Comparison of ENCODE assay signal across 18 cellular contexts in the genomic region with DNA sequence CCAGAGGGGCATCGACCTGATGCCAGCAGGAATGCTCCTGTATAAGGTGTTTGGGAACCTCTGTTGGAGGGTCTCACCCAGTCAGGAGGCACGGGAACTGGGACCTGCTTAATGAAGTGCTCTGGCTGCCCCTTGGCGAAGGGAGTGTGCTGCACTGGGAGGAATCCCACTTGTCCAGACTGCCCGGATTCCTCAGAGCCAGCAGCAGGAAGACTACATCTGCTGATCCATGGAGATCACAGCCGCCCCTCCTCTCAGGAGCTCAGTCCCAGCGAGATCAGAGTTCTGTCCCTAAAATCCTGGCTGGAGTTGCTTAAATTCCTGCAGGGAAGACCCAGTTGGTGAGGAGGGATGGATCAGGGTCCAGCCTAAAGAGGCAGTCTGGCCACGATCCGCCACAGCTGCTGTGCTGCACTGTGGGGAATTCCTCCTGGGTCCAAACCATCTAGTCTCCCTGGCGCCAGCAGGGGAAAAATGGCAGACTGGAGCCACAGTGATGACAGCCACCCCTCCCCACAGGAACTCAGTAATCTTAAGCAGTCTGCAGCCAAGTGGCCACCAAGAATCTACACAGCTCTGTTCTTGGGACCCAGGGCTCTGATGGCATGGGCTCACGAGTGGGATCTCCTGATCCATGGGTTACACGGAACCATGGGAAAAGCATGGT.
DNase-seq lines count a peak whose midpoint lies in the region; ATAC-seq and TF ChIP-seq lines count a peak whose summit lies in the region.
"Had no signal": no experiment of that assay in that cellular context is flagged by ENCODE, and none has a peak within 500 bp of the region (broad histone marks: within the 10 kb centered on the region; RNA-seq: fewer than 3 reads in every experiment).

No MANE protein-coding gene starts in this region.

- H3K4me3 ChIP-seq in neuronal stem cell (ENCODE audit: low read length in 2 of 2): no peak overlapping the region
- H3K4me3 ChIP-seq: A549, GM23248 had no signal

- H3K27ac Mint-ChIP-seq in WTC11: no peak overlapping the region
- H3K27ac Mint-ChIP-seq: CD4-positive, CD25-positive, alpha-beta regulatory T cell; CD8-positive, alpha-beta T cell had no signal

- no peak overlapping the region for H2BK5ac ChIP-seq in neuronal stem cell (ENCODE audit: low read length)

- POLR2A ChIA-PET in WTC11 (lab: Charles Lee): no interaction called here

- no peak overlapping the region for H3K4me3 Mint-ChIP-seq in WTC11
- H3K4me3 Mint-ChIP-seq: CD4-positive, CD25-positive, alpha-beta regulatory T cell; CD8-positive, alpha-beta T cell had no signal

- no peak overlapping the region for H3K27ac ChIP-seq in neuronal stem cell (replicated peaks; ENCODE audit: low read length)
- H3K27ac ChIP-seq: A549, GM23248 had no signal

- ATAC-seq in WTC11: 0 out of 2 replicates have a peak, but pooled peaks have one; percentile 30
- no peak for ATAC-seq in GM18511 (IDR thresholded peaks at IDR 0.05; ENCODE audit: unreplicated experiment)
- ATAC-seq: A549; CD8-positive, alpha-beta T cell had no signal

- H3K4me2 ChIP-seq in neuronal stem cell (ENCODE audit: insufficient read depth, low read length, poor library complexity, severe bottlenecking): no peak overlapping the region
- H3K4me2 ChIP-seq: A549 had no signal

- H2BK120ac ChIP-seq in neuronal stem cell (ENCODE audit: low read depth, low read length): no peak overlapping the region

- H4K8ac ChIP-seq in neuronal stem cell (ENCODE audit: low read depth, low read length): no peak overlapping the region

- WGBS in neuronal stem cell (ENCODE audit: extremely low coverage in 2 of 2, insufficient read length in 2 of 2, insufficient replicate concordance in 1 of 2), 2 donors: no CpG with 5 or more reads among the region's 11 CpGs

- in situ Hi-C loops in ACHN (cut with HindIII; ENCODE audit: low pct_ligation_motif_present, low pct_unique_long_range_greater_than_20kb, low sequenced_read_pairs): no loop called here

- TF ChIP-seq CTCF in WTC11 (IDR thresholded peaks at IDR 0.05): no peak

- no peak overlapping the region for H2AFZ ChIP-seq in neuronal stem cell (ENCODE audit: low read length)
- H2AFZ ChIP-seq: GM23248 had no signal

- H3K4me1 ChIP-seq in neuronal stem cell (ENCODE audit: control insufficient read depth in 2 of 2, insufficient read depth in 1 of 2, low read depth in 1 of 2, low read length in 2 of 2): peaks cover 0 to 1% of the 10 kb centered on the region in 2 donors
- H3K4me1 ChIP-seq: A549 had no signal

- no peak overlapping the region for H2BK15ac ChIP-seq in neuronal stem cell (ENCODE audit: low read length)

- H3K9me3 ChIP-seq in neuronal stem cell (replicated peaks in 1 of 2; ENCODE audit: control insufficient read depth in 2 of 2, insufficient read depth in 1 of 2, low read depth in 1 of 2, low read length in 2 of 2): peaks cover 6 to 14% of the 10 kb centered on the region in 2 donors

- H3K9me3 Mint-ChIP-seq in WTC11: peaks cover 45% of the 10 kb centered on the region

- no peaks in the 10 kb centered on the region for H3K79me1 ChIP-seq in neuronal stem cell (ENCODE audit: low read depth, low read length)

- no peaks in the 10 kb centered on the region for H3K27me3 ChIP-seq in neuronal stem cell (ENCODE audit: control insufficient read depth in 3 of 3, insufficient read depth in 3 of 3, low read depth in 1 of 3, low read length in 3 of 3)

- no peak overlapping the region for H3K18ac ChIP-seq in neuronal stem cell (ENCODE audit: low read length)

- no peak overlapping the region for H3K14ac ChIP-seq in neuronal stem cell (ENCODE audit: low read length)

- H3K4me1 Mint-ChIP-seq in WTC11: peaks cover 10% of the 10 kb centered on the region
- H3K4me1 Mint-ChIP-seq: CD4-positive, CD25-positive, alpha-beta regulatory T cell had no signal

- no peak overlapping the region for H3K23ac ChIP-seq in neuronal stem cell (ENCODE audit: low read depth, low read length, poor library complexity)

- H2AK5ac ChIP-seq in neuronal stem cell (ENCODE audit: low read depth, low read length): no peak overlapping the region

- no peaks in the 10 kb centered on the region for H3K27me3 Mint-ChIP-seq in WTC11 (ENCODE audit: low read depth)

- H3K9ac ChIP-seq in neuronal stem cell (ENCODE audit: low read depth, low read length, poor library complexity): peak overlapping the region; percentile 27
- H3K9ac ChIP-seq: GM23248 had no signal

- peak; percentile 36 for DNase-seq in ELF-1 (ENCODE audit: low read depth, low spot score)
- no peak for DNase-seq in WTC11 (ENCODE audit: low spot score)
- no peak for DNase-seq in neuronal stem cell (ENCODE audit: low spot score)
- DNase-seq in ACHN: no peak
- DNase-seq in COR-L47 (lab: John Stamatoyannopoulos, UW): no peak
- DNase-seq: 8988T; C1 segment of cervical spinal cord; CD4-positive, CD25-positive, alpha-beta regulatory T cell; CD8-positive, alpha-beta T cell; DMS 273 treated with DMSO at 0.1 percent for 48 hours; DMS79; EL; GF-D8; GM23248; H7; HCEC 1CT had no signal

- H4K91ac ChIP-seq in neuronal stem cell (ENCODE audit: low read depth, low read length, poor library complexity): no peak overlapping the region

- no peak overlapping the region for H3K4ac ChIP-seq in neuronal stem cell (ENCODE audit: low read length)

- H2BK12ac ChIP-seq in neuronal stem cell (ENCODE audit: low read length): no peak overlapping the region

- H3K36me3 Mint-ChIP-seq in WTC11: peaks cover 25% of the 10 kb centered on the region
- H3K36me3 Mint-ChIP-seq: CD4-positive, CD25-positive, alpha-beta regulatory T cell; CD8-positive, alpha-beta T cell had no signal

- CTCF ChIA-PET in WTC11 (lab: Charles Lee): no interaction called here

- H3K36me3 ChIP-seq in neuronal stem cell (replicated peaks in 1 of 2; ENCODE audit: control insufficient read depth in 2 of 2, insufficient read depth in 2 of 2, low read length in 2 of 2): no peaks in the 10 kb centered on the region

TF ChIP-seq in WTC11, 78 proteins besides CTCF, POLR2A, EP300 and RAD21:
- TF ChIP-seq FOXP1 (CRISPR knock-in tag; IDR thresholded peaks at IDR 0.05; ENCODE audit: borderline replicate concordance) (no peak), JAZF1 (CRISPR knock-in tag; IDR thresholded peaks at IDR 0.05) (no peak), TP53 (CRISPR knock-in tag; IDR thresholded peaks at IDR 0.05) (no peak), SMAD4 (CRISPR knock-in tag; IDR thresholded peaks at IDR 0.05) (no peak), TEAD4 (CRISPR knock-in tag; IDR thresholded peaks at IDR 0.05) (no peak), FOXK1 (CRISPR knock-in tag; IDR thresholded peaks at IDR 0.05) (no peak), OVOL2 (CRISPR knock-in tag; IDR thresholded peaks at IDR 0.05; ENCODE audit: borderline replicate concordance) (no peak)
- TF ChIP-seq, protein P1, sequence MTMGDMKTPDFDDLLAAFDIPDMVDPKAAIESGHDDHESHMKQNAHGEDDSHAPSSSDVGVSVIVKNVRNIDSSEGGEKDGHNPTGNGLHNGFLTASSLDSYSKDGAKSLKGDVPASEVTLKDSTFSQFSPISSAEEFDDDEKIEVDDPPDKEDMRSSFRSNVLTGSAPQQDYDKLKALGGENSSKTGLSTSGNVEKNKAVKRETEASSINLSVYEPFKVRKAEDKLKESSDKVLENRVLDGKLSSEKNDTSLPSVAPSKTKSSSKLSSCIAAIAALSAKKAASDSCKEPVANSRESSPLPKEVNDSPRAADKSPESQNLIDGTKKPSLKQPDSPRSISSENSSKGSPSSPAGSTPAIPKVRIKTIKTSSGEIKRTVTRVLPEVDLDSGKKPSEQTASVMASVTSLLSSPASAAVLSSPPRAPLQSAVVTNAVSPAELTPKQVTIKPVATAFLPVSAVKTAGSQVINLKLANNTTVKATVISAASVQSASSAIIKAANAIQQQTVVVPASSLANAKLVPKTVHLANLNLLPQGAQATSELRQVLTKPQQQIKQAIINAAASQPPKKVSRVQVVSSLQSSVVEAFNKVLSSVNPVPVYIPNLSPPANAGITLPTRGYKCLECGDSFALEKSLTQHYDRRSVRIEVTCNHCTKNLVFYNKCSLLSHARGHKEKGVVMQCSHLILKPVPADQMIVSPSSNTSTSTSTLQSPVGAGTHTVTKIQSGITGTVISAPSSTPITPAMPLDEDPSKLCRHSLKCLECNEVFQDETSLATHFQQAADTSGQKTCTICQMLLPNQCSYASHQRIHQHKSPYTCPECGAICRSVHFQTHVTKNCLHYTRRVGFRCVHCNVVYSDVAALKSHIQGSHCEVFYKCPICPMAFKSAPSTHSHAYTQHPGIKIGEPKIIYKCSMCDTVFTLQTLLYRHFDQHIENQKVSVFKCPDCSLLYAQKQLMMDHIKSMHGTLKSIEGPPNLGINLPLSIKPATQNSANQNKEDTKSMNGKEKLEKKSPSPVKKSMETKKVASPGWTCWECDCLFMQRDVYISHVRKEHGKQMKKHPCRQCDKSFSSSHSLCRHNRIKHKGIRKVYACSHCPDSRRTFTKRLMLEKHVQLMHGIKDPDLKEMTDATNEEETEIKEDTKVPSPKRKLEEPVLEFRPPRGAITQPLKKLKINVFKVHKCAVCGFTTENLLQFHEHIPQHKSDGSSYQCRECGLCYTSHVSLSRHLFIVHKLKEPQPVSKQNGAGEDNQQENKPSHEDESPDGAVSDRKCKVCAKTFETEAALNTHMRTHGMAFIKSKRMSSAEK (CRISPR knock-in tag; IDR thresholded peaks at IDR 0.05; ENCODE audit: borderline replicate concordance): no peak
